ENCODE assay signal across 31 cellular contexts in genomic region chr4:169400832-169401231, GRCh38.
"Had no signal": no experiment of that assay in that cellular context is flagged by ENCODE, and none has a peak within 500 bp of the region (broad histone marks: within the 10 kb centered on the region; RNA-seq: fewer than 3 reads in every experiment).

No MANE protein-coding gene starts in this region.

- H3K4me1 ChIP-seq: body of pancreas, breast epithelium, heart left ventricle had no signal

- H3K36me3 ChIP-seq: adrenal gland, breast epithelium had no signal

- H3K4me3 ChIP-seq: adrenal gland, body of pancreas, breast epithelium, cardiac muscle cell, coronary artery, dorsolateral prefrontal cortex, gastrocnemius medialis, heart left ventricle had no signal

- H3K9me3 ChIP-seq: adrenal gland, body of pancreas, breast epithelium, gastrocnemius medialis, heart left ventricle had no signal

- H3K27ac ChIP-seq: adrenal gland, body of pancreas, breast epithelium, cardiac muscle cell, coronary artery, dorsolateral prefrontal cortex, gastrocnemius medialis, heart left ventricle had no signal

- ATAC-seq: activated CD4-positive, alpha-beta T cell treated with anti-CD3 and anti-CD28 coated beads for 36 hours; activated CD8-positive, alpha-beta memory T cell treated with anti-CD3 and anti-CD28 coated beads, Interleukin-2, amount 10 ng/mL, durations not matched to agents 7 days and 5 days; activated CD8-positive, alpha-beta T cell treated with anti-CD3 and anti-CD28 coated beads, Interleukin-2, amount 10 ng/mL, durations not matched to agents 7 days and 5 days; activated naive CD8-positive, alpha-beta T cell treated with anti-CD3 and anti-CD28 coated beads, Interleukin-2, amount 50 U/mL, for 24 hours; body of pancreas; esophagus mucosa; gastrocnemius medialis; heart left ventricle had no signal

- H3K27me3 ChIP-seq: adrenal gland, body of pancreas, breast epithelium, cardiac muscle cell, dorsolateral prefrontal cortex, gastrocnemius medialis, heart left ventricle had no signal

- DNase-seq: activated CD4-positive, alpha-beta memory T cell treated with anti-CD3 and anti-CD28 coated beads for 36 hours; activated CD4-positive, alpha-beta T cell treated with anti-CD3 and anti-CD28 coated beads for 36 hours; activated CD4-positive, alpha-beta T cell treated with anti-CD3 and anti-CD28 coated beads, Interleukin-2, amount 10 ng/mL, durations not matched to agents 24 days and 14 days; activated CD4-positive, CD25-positive, alpha-beta regulatory T cell; activated CD4-positive, CD25-positive, alpha-beta regulatory T cell treated with anti-CD3 and anti-CD28 coated beads, Interleukin-2, amount 50 U/mL, for 72 hours; activated CD8-positive, alpha-beta memory T cell treated with anti-CD3 and anti-CD28 coated beads, Interleukin-2, amount 10 ng/mL, durations not matched to agents 7 days and 5 days; activated CD8-positive, alpha-beta memory T cell treated with anti-CD3 and anti-CD28 coated beads, Interleukin-2, amount 50 U/mL, for 4 hours; activated CD8-positive, alpha-beta T cell treated with anti-CD3 and anti-CD28 coated beads, Interleukin-2, amount 10 ng/mL, durations not matched to agents 7 days and 5 days; activated effector memory CD4-positive, alpha-beta T cell treated with anti-CD3 and anti-CD28 coated beads, Interleukin-2, amount 50 U/mL, for 16 hours; activated naive CD4-positive, alpha-beta T cell treated with anti-CD3 and anti-CD28 coated beads for 36 hours; activated naive CD8-positive, alpha-beta T cell treated with anti-CD3 and anti-CD28 coated beads for 36 hours; activated naive CD8-positive, alpha-beta T cell treated with anti-CD3 and anti-CD28 coated beads, Interleukin-2, amount 50 U/mL, for 24 hours; activated T-cell treated with anti-CD3 and anti-CD28 coated beads, Interleukin-2, amount 50 U/mL, for 1 hour; activated T-cell treated with anti-CD3 and anti-CD28 coated beads, Interleukin-2, amount 50 U/mL, for 48 hours; adrenal gland; amygdala; aorta; body of pancreas; central memory CD4-positive, alpha-beta T cell; dorsolateral prefrontal cortex; effector memory CD4-positive, alpha-beta T cell; endodermal cell; foreskin fibroblast; gastrocnemius medialis; glutamatergic neuron; heart left ventricle; T-helper 2 cell had no signal
